Comparison of ENCODE assay signal across 19 cellular contexts in genomic region chr11:119828011-119828410, GRCh38.
DNase-seq lines count a peak whose midpoint lies in the region; ATAC-seq lines count a peak whose summit lies in the region.
"Had no signal": no experiment of that assay in that cellular context is flagged by ENCODE, and none has a peak within 500 bp of the region (broad histone marks: within the 10 kb centered on the region; RNA-seq: fewer than 3 reads in every experiment).

No MANE protein-coding gene starts in this region.

- DNase-seq in NCI-H748 (lab: John Stamatoyannopoulos, UW; ENCODE audit: unreplicated experiment) (peak; percentile 47), NCI-H748 treated with DMSO at 0.1 percent for 48 hours (lab: John Stamatoyannopoulos, UW) (no peak), NCI-H510A (lab: John Stamatoyannopoulos, UW) (peak; percentile 80), left colon (peak; percentile 42 to 55)
- no peak for DNase-seq in central memory CD4-positive, alpha-beta T cell
- DNase-seq in activated CD4-positive, alpha-beta memory T cell treated with anti-CD3 and anti-CD28 coated beads for 36 hours: no peak
- DNase-seq: Calu3; CD4-positive, alpha-beta memory T cell; H9; Karpas-422; NCI-H1436 treated with DMSO at 0.1 percent for 48 hours; NCI-H226; NCI-H526 treated with DMSO at 0.1 percent for 48 hours; RPMI8226; SHP77 treated with DMSO at 0.1 percent for 48 hours had no signal

- H3K36me3 Mint-ChIP-seq in activated CD4-positive, alpha-beta memory T cell treated with anti-CD3 and anti-CD28 coated beads for 36 hours: no peaks in the 10 kb centered on the region
- H3K36me3 Mint-ChIP-seq: CD4-positive, alpha-beta memory T cell; IgD-negative memory B cell had no signal

- H3K27ac Mint-ChIP-seq in activated CD4-positive, alpha-beta memory T cell treated with anti-CD3 and anti-CD28 coated beads for 36 hours: no peak overlapping the region
- H3K27ac Mint-ChIP-seq: H9, IgD-negative memory B cell had no signal

- no peak overlapping the region for H3K4me3 Mint-ChIP-seq in activated CD4-positive, alpha-beta memory T cell treated with anti-CD3 and anti-CD28 coated beads for 36 hours
- H3K4me3 Mint-ChIP-seq: CD4-positive, alpha-beta memory T cell; H9; IgD-negative memory B cell had no signal

- peaks cover 40% of the 10 kb centered on the region for H3K27me3 Mint-ChIP-seq in activated CD4-positive, alpha-beta memory T cell treated with anti-CD3 and anti-CD28 coated beads for 36 hours

- ATAC-seq in left colon: peak; percentile 79
- ATAC-seq in GM21717 (IDR thresholded peaks at IDR 0.05; ENCODE audit: unreplicated experiment): no peak
- ATAC-seq: A549, SK-N-SH treated with all-trans-retinoic acid at 6 μM for 48 hours had no signal

- no peaks in the 10 kb centered on the region for H3K4me1 Mint-ChIP-seq in activated CD4-positive, alpha-beta memory T cell treated with anti-CD3 and anti-CD28 coated beads for 36 hours (ENCODE audit: low read depth)
- H3K4me1 Mint-ChIP-seq: CD4-positive, alpha-beta memory T cell had no signal

- intact Hi-C loops in left colon (cut with DNase I, micrococcal nuclease): no loop called here
- intact Hi-C loops in activated CD4-positive, alpha-beta memory T cell treated with anti-CD3 and anti-CD28 coated beads for 36 hours (cut with micrococcal nuclease): no loop called here

- CTCF ChIA-PET in activated CD4-positive, alpha-beta memory T cell treated with anti-CD3 and anti-CD28 coated beads for 36 hours (lab: Charles Lee): no interaction called here

- peaks cover 5% of the 10 kb centered on the region for H3K9me3 Mint-ChIP-seq in activated CD4-positive, alpha-beta memory T cell treated with anti-CD3 and anti-CD28 coated beads for 36 hours

- POLR2A ChIA-PET in activated CD4-positive, alpha-beta memory T cell treated with anti-CD3 and anti-CD28 coated beads for 36 hours (lab: Charles Lee): no interaction called here

Comparison
In these comparisons a context has a peak if more than half of its experiments do, and no peak if none do; other contexts are left out.
1. DNase-seq: peak in NCI-H748 (single experiment), NCI-H510A (single experiment) and left colon (2 of 2); none in NCI-H748 treated with DMSO at 0.1 percent for 48 hours (single experiment), central memory CD4-positive, alpha-beta T cell (single experiment) and activated CD4-positive, alpha-beta memory T cell treated with anti-CD3 and anti-CD28 coated beads for 36 hours (single experiment).